ENCODE assay signal across 28 cellular contexts in the genomic region with DNA sequence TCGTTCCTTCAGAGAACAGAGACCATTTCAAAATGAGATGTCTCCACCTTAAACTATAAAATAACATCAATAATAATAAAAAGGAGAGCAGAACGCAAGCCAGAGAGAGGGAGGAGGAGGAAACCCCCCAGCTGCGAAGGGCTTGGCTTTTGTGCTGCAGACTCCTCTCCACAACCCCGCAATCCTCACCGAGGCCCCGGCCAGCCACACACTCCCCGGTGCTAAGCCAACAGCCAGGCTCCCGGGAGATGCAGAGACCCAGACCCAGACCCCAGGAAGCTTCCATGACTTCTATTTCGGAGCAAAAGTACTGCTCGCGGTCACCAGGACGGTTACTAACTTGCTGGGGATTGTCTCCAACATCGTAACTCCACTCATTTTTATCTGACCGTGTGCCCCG. TPM values are rescaled to one million over a fixed set of nuclear protein-coding genes. Genes with fewer than 3 reads are reported as not detected.
DNase-seq lines count a peak whose midpoint lies in the region; ATAC-seq and TF ChIP-seq lines count a peak whose summit lies in the region.
"Had no signal": no experiment of that assay in that cellular context is flagged by ENCODE, and none has a peak within 500 bp of the region (broad histone marks: within the 10 kb centered on the region; RNA-seq: fewer than 3 reads in every experiment).

No MANE protein-coding gene starts in this region.

- no peaks in the 10 kb centered on the region for H3K4me1 Mint-ChIP-seq in activated naive CD4-positive, alpha-beta T cell treated with anti-CD3 and anti-CD28 coated beads, Interleukin-2, amount 10 ng/mL, durations not matched to agents 7 days and 5 days
- H3K4me1 Mint-ChIP-seq in glutamatergic neuron (ENCODE audit: low read depth, unreplicated experiment), result peaks cover 48% of the 10 kb centered on the region
- H3K4me1 Mint-ChIP-seq: CD14-positive monocyte; CD8-positive, alpha-beta memory T cell had no signal

- TF ChIP-seq CTCF in WERI-Rb-1 (IDR thresholded peaks at IDR 0.05; ENCODE audit: low read depth, low read length), result no peak
- no peak for TF ChIP-seq CTCF in glutamatergic neuron (IDR thresholded peaks at IDR 0.05; ENCODE audit: partially characterized antibody, unreplicated experiment)
- TF ChIP-seq CTCF in SK-N-SH (IDR thresholded peaks at IDR 0.05), result no peak

- WGBS in SK-N-SH (ENCODE audit: low lambda C conversion rate), result 80% methylated on average over 14 of the region's 15 CpGs

- H3K27ac ChIP-seq in WERI-Rb-1 (peak overlapping the region; percentile 68), SK-N-SH (ENCODE audit: low read depth in 2 of 2, low read length in 1 of 2) (no peak overlapping the region)
- H3K27ac ChIP-seq: HL-60 had no signal

- H3K9me3 ChIP-seq in WERI-Rb-1 (ENCODE audit: severe bottlenecking) (no peaks in the 10 kb centered on the region), SK-N-SH (no peaks in the 10 kb centered on the region)
- H3K9me3 ChIP-seq: BE2C had no signal

- TF ChIP-seq EP300 in SK-N-SH (IDR thresholded peaks at IDR 0.05; ENCODE audit: borderline replicate concordance in 1 of 2, low read depth in 1 of 2, low read length in 1 of 2), result no peak

- H3K4me1 ChIP-seq in SK-N-SH (ENCODE audit: control insufficient read depth in 1 of 2, insufficient read depth in 2 of 2, low read depth in 1 of 2, low read length in 1 of 2), result peaks cover 0 to 20% of the 10 kb centered on the region in 2 experiments; a peak in 1 of 4 replicates

- peaks cover 64% of the 10 kb centered on the region for H3K36me3 ChIP-seq in WERI-Rb-1
- H3K36me3 ChIP-seq in SK-N-SH (replicated peaks in 1 of 2; ENCODE audit: control insufficient read depth in 1 of 2, insufficient read depth in 2 of 2, low read length in 1 of 2), result no peaks in the 10 kb centered on the region

- no peaks in the 10 kb centered on the region for H3K36me3 Mint-ChIP-seq in activated naive CD4-positive, alpha-beta T cell treated with anti-CD3 and anti-CD28 coated beads, Interleukin-2, amount 50 U/mL, for 72 hours
- no peaks in the 10 kb centered on the region for H3K36me3 Mint-ChIP-seq in activated naive CD4-positive, alpha-beta T cell treated with anti-CD3 and anti-CD28 coated beads, Interleukin-2, amount 10 ng/mL, durations not matched to agents 7 days and 5 days
- peaks cover 4% of the 10 kb centered on the region for H3K36me3 Mint-ChIP-seq in glutamatergic neuron (ENCODE audit: unreplicated experiment)
- H3K36me3 Mint-ChIP-seq: CD14-positive monocyte; CD8-positive, alpha-beta memory T cell had no signal

- H3K27me3 Mint-ChIP-seq in activated naive CD4-positive, alpha-beta T cell treated with anti-CD3 and anti-CD28 coated beads, Interleukin-2, amount 10 ng/mL, durations not matched to agents 7 days and 5 days, result peaks cover 9% of the 10 kb centered on the region
- H3K27me3 Mint-ChIP-seq in glutamatergic neuron (ENCODE audit: unreplicated experiment), result peaks cover 7% of the 10 kb centered on the region

- H3K9me2 ChIP-seq in SK-N-SH, result no peaks in the 10 kb centered on the region

- no peak overlapping the region for H3K4me2 ChIP-seq in SK-N-SH

- CTCF ChIA-PET in activated naive CD4-positive, alpha-beta T cell treated with anti-CD3 and anti-CD28 coated beads, Interleukin-2, amount 10 ng/mL, durations not matched to agents 7 days and 5 days (lab: Charles Lee), result no interaction called here
- CTCF ChIA-PET in SK-N-SH (lab: Yijun Ruan, JAX), result no interaction called here

- no peak for DNase-seq in activated naive CD4-positive, alpha-beta T cell treated with anti-CD3 and anti-CD28 coated beads, Interleukin-2, amount 50 U/mL, for 72 hours (ENCODE audit: low spot score in 2 of 2)
- no peak for DNase-seq in activated naive CD4-positive, alpha-beta T cell treated with anti-CD3 and anti-CD28 coated beads, Interleukin-2, amount 10 ng/mL, durations not matched to agents 7 days and 5 days
- DNase-seq in WERI-Rb-1 (no peak), glutamatergic neuron (no peak), NCI-H2081 treated with DMSO at 0.1 percent for 48 hours (lab: John Stamatoyannopoulos, UW) (no peak), SK-N-SH (no peak)
- DNase-seq: 8988T; ACHN; BE2C; CD8-positive, alpha-beta memory T cell; DMS 273 treated with DMSO at 0.1 percent for 48 hours; HCEC 1CT; Karpas-422; MV-4-11; NCI-H1417; NCI-H1694; NCI-H2081; NCI-H2171; NCI-H226; NCI-H510A; RPMI8226; SHP77 had no signal

- no peak overlapping the region for H2AFZ ChIP-seq in SK-N-SH (ENCODE audit: low read depth)

- H3K9ac ChIP-seq in SK-N-SH, result no peak overlapping the region

- H3K9me3 Mint-ChIP-seq in activated naive CD4-positive, alpha-beta T cell treated with anti-CD3 and anti-CD28 coated beads, Interleukin-2, amount 50 U/mL, for 72 hours, result no peaks in the 10 kb centered on the region
- no peaks in the 10 kb centered on the region for H3K9me3 Mint-ChIP-seq in activated naive CD4-positive, alpha-beta T cell treated with anti-CD3 and anti-CD28 coated beads, Interleukin-2, amount 10 ng/mL, durations not matched to agents 7 days and 5 days
- H3K9me3 Mint-ChIP-seq in glutamatergic neuron (ENCODE audit: unreplicated experiment), result peaks cover 5% of the 10 kb centered on the region
- H3K9me3 Mint-ChIP-seq: CD8-positive, alpha-beta memory T cell had no signal

- H3F3A ChIP-seq in SK-N-SH (replicated peaks; ENCODE audit: insufficient read depth), result no peaks in the 10 kb centered on the region

- no peaks in the 10 kb centered on the region for H4K20me1 ChIP-seq in SK-N-SH (ENCODE audit: insufficient read depth)

- H3K27me3 ChIP-seq in WERI-Rb-1 (ENCODE audit: insufficient read depth, low read depth, severe bottlenecking) (no peaks in the 10 kb centered on the region), SK-N-SH (ENCODE audit: insufficient read depth) (no peaks in the 10 kb centered on the region; the same call in 1 of the 2 replicates)
- H3K27me3 ChIP-seq: BE2C had no signal

- H3K27ac Mint-ChIP-seq in activated naive CD4-positive, alpha-beta T cell treated with anti-CD3 and anti-CD28 coated beads, Interleukin-2, amount 50 U/mL, for 72 hours, result peak overlapping the region; percentile 4 to 21
- H3K27ac Mint-ChIP-seq in activated naive CD4-positive, alpha-beta T cell treated with anti-CD3 and anti-CD28 coated beads, Interleukin-2, amount 10 ng/mL, durations not matched to agents 7 days and 5 days, result no peak overlapping the region
- H3K27ac Mint-ChIP-seq in glutamatergic neuron (ENCODE audit: unreplicated experiment), result no peak overlapping the region
- H3K27ac Mint-ChIP-seq: CD14-positive monocyte; CD8-positive, alpha-beta memory T cell had no signal

- H3K4me3 ChIP-seq in WERI-Rb-1 (ENCODE audit: low read depth, low read length) (no peak overlapping the region), SK-N-SH (ENCODE audit: low read depth in 2 of 2, low read length in 1 of 2) (no peak overlapping the region)

- no peak for TF ChIP-seq RAD21 in SK-N-SH (IDR thresholded peaks at IDR 0.05; ENCODE audit: low read length)

- H3K4me3 Mint-ChIP-seq in activated naive CD4-positive, alpha-beta T cell treated with anti-CD3 and anti-CD28 coated beads, Interleukin-2, amount 10 ng/mL, durations not matched to agents 7 days and 5 days, result no peak overlapping the region
- peak overlapping the region; percentile 40 for H3K4me3 Mint-ChIP-seq in glutamatergic neuron (ENCODE audit: unreplicated experiment)
- H3K4me3 Mint-ChIP-seq: CD14-positive monocyte; CD8-positive, alpha-beta memory T cell had no signal

- POLR2A ChIA-PET in SK-N-SH (lab: Yijun Ruan, JAX), result no interaction called here

- ATAC-seq in activated naive CD4-positive, alpha-beta T cell treated with anti-CD3 and anti-CD28 coated beads, Interleukin-2, amount 50 U/mL, for 72 hours, result no peak
- no peak for ATAC-seq in GM21526 (IDR thresholded peaks at IDR 0.05; ENCODE audit: low FRiP score, unreplicated experiment)
- ATAC-seq in HG02571 (IDR thresholded peaks at IDR 0.05; ENCODE audit: unreplicated experiment), result no peak
- ATAC-seq: HepG2 had no signal

- no peaks in the 10 kb centered on the region for H3K79me2 ChIP-seq in SK-N-SH (ENCODE audit: insufficient read depth)

TF ChIP-seq in SK-N-SH, 30 proteins besides CTCF, POLR2A, EP300 and RAD21:
- TF ChIP-seq, protein P1, sequence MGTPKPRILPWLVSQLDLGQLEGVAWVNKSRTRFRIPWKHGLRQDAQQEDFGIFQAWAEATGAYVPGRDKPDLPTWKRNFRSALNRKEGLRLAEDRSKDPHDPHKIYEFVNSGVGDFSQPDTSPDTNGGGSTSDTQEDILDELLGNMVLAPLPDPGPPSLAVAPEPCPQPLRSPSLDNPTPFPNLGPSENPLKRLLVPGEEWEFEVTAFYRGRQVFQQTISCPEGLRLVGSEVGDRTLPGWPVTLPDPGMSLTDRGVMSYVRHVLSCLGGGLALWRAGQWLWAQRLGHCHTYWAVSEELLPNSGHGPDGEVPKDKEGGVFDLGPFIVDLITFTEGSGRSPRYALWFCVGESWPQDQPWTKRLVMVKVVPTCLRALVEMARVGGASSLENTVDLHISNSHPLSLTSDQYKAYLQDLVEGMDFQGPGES (IDR thresholded peaks at IDR 0.05; ENCODE audit: low read depth, low read length), result no peak
- TF ChIP-seq EZH2phosphoT487 (IDR thresholded peaks at IDR 0.05; ENCODE audit: borderline replicate concordance, low read depth), result no peak
- TF ChIP-seq MXI1 (IDR thresholded peaks at IDR 0.05; ENCODE audit: low read depth, low read length), result no peak
- TF ChIP-seq FOXM1 (IDR thresholded peaks at IDR 0.05; ENCODE audit: low read depth), result no peak
- TF ChIP-seq, protein P2, sequence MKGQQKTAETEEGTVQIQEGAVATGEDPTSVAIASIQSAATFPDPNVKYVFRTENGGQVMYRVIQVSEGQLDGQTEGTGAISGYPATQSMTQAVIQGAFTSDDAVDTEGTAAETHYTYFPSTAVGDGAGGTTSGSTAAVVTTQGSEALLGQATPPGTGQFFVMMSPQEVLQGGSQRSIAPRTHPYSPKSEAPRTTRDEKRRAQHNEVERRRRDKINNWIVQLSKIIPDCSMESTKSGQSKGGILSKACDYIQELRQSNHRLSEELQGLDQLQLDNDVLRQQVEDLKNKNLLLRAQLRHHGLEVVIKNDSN (IDR thresholded peaks at IDR 0.05; ENCODE audit: borderline replicate concordance, low read depth), result no peak
TF ChIP-seq in SK-N-SH: peak in this region for 0.

RNA-seq across cellular contexts. Expression of a gene that starts 10.6 kb away (rescaled TPM):
- under 1 TPM in 1 of 2 donors, not detected in 1; 0.07 TPM for total RNA-seq in activated naive CD4-positive, alpha-beta T cell treated with anti-CD3 and anti-CD28 coated beads, Interleukin-2, amount 50 U/mL, for 72 hours
- total RNA-seq in glutamatergic neuron (ENCODE audit: unreplicated experiment), result 113 TPM
- 0.76 and 0.96 TPM in 2 replicates for polyA plus RNA-seq in SK-N-SH (2012; rRNA removed)
- 0.58 and 0.89 TPM in 2 replicates for polyA plus RNA-seq in SK-N-SH (2012; cell fraction: cytosol; rRNA removed)
- 0.97 and 1.2 TPM in 2 replicates for polyA plus RNA-seq in SK-N-SH (2012; cell fraction: nucleus; rRNA removed)
- total RNA-seq: CD8-positive, alpha-beta memory T cell; HepG2; M059J had no signal
- polyA plus RNA-seq: CD14-positive monocyte; CD8-positive, alpha-beta memory T cell; HepG2 had no signal

Comparison
In these comparisons a context has a peak if more than half of its experiments do, and no peak if none do; other contexts are left out.
1. H3K27ac Mint-ChIP-seq: peak in activated naive CD4-positive, alpha-beta T cell treated with anti-CD3 and anti-CD28 coated beads, Interleukin-2, amount 50 U/mL, for 72 hours (2 of 2); none in activated naive CD4-positive, alpha-beta T cell treated with anti-CD3 and anti-CD28 coated beads, Interleukin-2, amount 10 ng/mL, durations not matched to agents 7 days and 5 days (single experiment) and glutamatergic neuron (single experiment).
2. RNA of a gene that starts 10.6 kb away (total RNA-seq): 113 TPM in glutamatergic neuron (single experiment); 0.07 TPM in activated naive CD4-positive, alpha-beta T cell treated with anti-CD3 and anti-CD28 coated beads, Interleukin-2, amount 50 U/mL, for 72 hours; every median in the first group is over 10 times any median in the second.